Comparison of ENCODE assay signal across 34 cellular contexts in the genomic region with DNA sequence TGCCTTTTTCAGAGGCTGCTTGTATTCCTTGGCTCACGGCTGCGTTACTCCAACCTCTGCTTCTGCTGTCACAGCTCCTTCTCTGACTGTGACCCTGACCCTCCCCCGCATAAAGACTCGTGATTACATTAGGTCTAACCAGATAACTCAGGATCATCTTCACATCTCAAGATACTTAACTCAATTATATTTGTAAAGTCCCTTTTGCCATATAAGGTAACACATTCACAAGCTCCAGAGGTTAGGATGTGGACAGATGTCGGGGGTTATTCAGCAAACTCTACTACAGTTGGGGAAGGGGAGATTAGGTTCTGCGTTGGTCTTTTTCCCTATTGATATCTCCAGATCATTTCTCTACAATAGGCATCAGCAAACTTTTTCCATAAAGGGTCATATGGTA.
"Had no signal": no experiment of that assay in that cellular context is flagged by ENCODE, and none has a peak within 500 bp of the region (broad histone marks: within the 10 kb centered on the region; RNA-seq: fewer than 3 reads in every experiment).

No MANE protein-coding gene starts in this region.

- H3K4me3 ChIP-seq: adrenal gland, body of pancreas, breast epithelium had no signal

- H3K36me3 ChIP-seq: adrenal gland, brain microvascular endothelial cell, breast epithelium had no signal

- H3K27ac ChIP-seq: adrenal gland, body of pancreas, brain microvascular endothelial cell, breast epithelium, VCaP had no signal

- H3K27me3 ChIP-seq: adrenal gland, body of pancreas, brain microvascular endothelial cell, breast epithelium had no signal

- ATAC-seq: activated CD8-positive, alpha-beta T cell treated with anti-CD3 and anti-CD28 coated beads for 36 hours; activated naive CD4-positive, alpha-beta T cell treated with anti-CD3 and anti-CD28 coated beads, Interleukin-2, amount 50 U/mL, for 72 hours; activated T-cell treated with anti-CD3 and anti-CD28 coated beads, Interleukin-2, amount 50 U/mL, for 4 hours; activated T-cell treated with anti-CD3 and anti-CD28 coated beads, Interleukin-2, amount 50 U/mL, for 72 hours; activated T-helper 17 cell treated with anti-CD3 and anti-CD28 coated beads, Interleukin-2, amount 50 U/mL, for 72 hours; body of pancreas had no signal

- H3K9me3 ChIP-seq: adrenal gland, body of pancreas, breast epithelium had no signal

- DNase-seq: activated B cell treated with CpG ODN at 0.5 μM for 24 hours; activated CD4-positive, alpha-beta memory T cell treated with anti-CD3 and anti-CD28 coated beads for 36 hours; activated CD4-positive, alpha-beta T cell treated with anti-CD3 and anti-CD28 coated beads for 4 hours; activated CD4-positive, alpha-beta T cell treated with anti-CD3 and anti-CD28 coated beads, Interleukin-2, amount 10 ng/mL, durations not matched to agents 24 days and 14 days; activated CD4-positive, alpha-beta T cell treated with anti-CD3 and anti-CD28 coated beads, Interleukin-2, amount 50 U/mL, for 1 hour; activated CD4-positive, alpha-beta T cell treated with anti-CD3 and anti-CD28 coated beads, Interleukin-2, amount 50 U/mL, for 4 hours; activated CD4-positive, CD25-positive, alpha-beta regulatory T cell treated with anti-CD3 and anti-CD28 coated beads, Interleukin-2, amount 50 U/mL, for 72 hours; activated CD8-positive, alpha-beta memory T cell treated with anti-CD3 and anti-CD28 coated beads, Interleukin-2, amount 50 U/mL, for 4 hours; activated CD8-positive, alpha-beta T cell treated with anti-CD3 and anti-CD28 coated beads for 36 hours; activated effector memory CD4-positive, alpha-beta T cell treated with anti-CD3 and anti-CD28 coated beads, Interleukin-2, amount 50 U/mL, for 16 hours; activated gamma-delta T cell treated with Interleukin-2 at 50 U/mL for 16 hours; activated naive CD4-positive, alpha-beta T cell; activated naive CD4-positive, alpha-beta T cell treated with anti-CD3 and anti-CD28 coated beads for 36 hours; activated naive CD4-positive, alpha-beta T cell treated with anti-CD3 and anti-CD28 coated beads, Interleukin-2, amount 50 U/mL, for 16 hours; activated naive CD8-positive, alpha-beta T cell treated with anti-CD3 and anti-CD28 coated beads for 36 hours; activated T-cell treated with anti-CD3 and anti-CD28 coated beads for 4 hours; activated T-cell treated with anti-CD3 and anti-CD28 coated beads, Interleukin-2, amount 50 U/mL, for 1 hour; activated T-cell treated with anti-CD3 and anti-CD28 coated beads, Interleukin-2, amount 50 U/mL, for 4 hours; activated T-cell treated with anti-CD3 and anti-CD28 coated beads, Interleukin-2, amount 50 U/mL, for 72 hours; adrenal gland; amniotic stem cell; aorta; body of pancreas; brain microvascular endothelial cell; central memory CD4-positive, alpha-beta T cell; T-helper 2 cell; T-helper 9 cell had no signal

- FAIRE-seq: astrocyte, colon, TTC549 had no signal

- H3K4me1 ChIP-seq: adrenal gland, breast epithelium had no signal
